10 cellular contexts compared by ENCODE assay signal in genomic region chr1:39671433-39671792, GRCh38. TPM values are rescaled to one million over a fixed set of nuclear protein-coding genes. Genes with fewer than 3 reads are reported as not detected.
DNase-seq lines count a peak whose midpoint lies in the region; ATAC-seq, FAIRE-seq and TF ChIP-seq lines count a peak whose summit lies in the region.
"Had no signal": no experiment of that assay in that cellular context is flagged by ENCODE, and none has a peak within 500 bp of the region (broad histone marks: within the 10 kb centered on the region; RNA-seq: fewer than 3 reads in every experiment).

No MANE protein-coding gene starts in this region.

- POLR2A ChIA-PET in activated CD4-positive, alpha-beta T cell treated with anti-CD3 and anti-CD28 coated beads for 36 hours (lab: Charles Lee): interaction anchor here (1.0 to 1.3 kb wide), 2 partner anchors 18 to 20 kb away, joined by 3 to 4 read pairs; partner anchors contain the start of gene HPCAL4

- CTCF ChIA-PET in activated CD4-positive, alpha-beta T cell treated with anti-CD3 and anti-CD28 coated beads for 36 hours (lab: Charles Lee): interaction anchor here (1.0 to 10.9 kb wide), 7 partner anchors 9 to 124 kb away, joined by 3 to 177 read pairs (median 5); no protein-coding TSS in a partner anchor

- FAIRE-seq in bronchial epithelial cell (lab: Jason Lieb, UNC): no peak

- ATAC-seq in activated CD4-positive, alpha-beta T cell treated with anti-CD3 and anti-CD28 coated beads for 36 hours: no peak
- no peak for ATAC-seq in HG03432 (IDR thresholded peaks at IDR 0.05; ENCODE audit: unreplicated experiment)
- ATAC-seq in HG02870 (IDR thresholded peaks at IDR 0.05; ENCODE audit: unreplicated experiment): no peak

- DNase-seq in activated CD4-positive, alpha-beta T cell treated with anti-CD3 and anti-CD28 coated beads, Interleukin-2, amount 10 ng/mL, durations not matched to agents 24 days and 14 days: peak; percentile 60
- no peak for DNase-seq in activated CD4-positive, alpha-beta T cell treated with anti-CD3 and anti-CD28 coated beads for 36 hours
- DNase-seq in bronchial epithelial cell (ENCODE audit: low read depth): no peak
- no peak for DNase-seq in lower leg skin (ENCODE audit: low spot score in 2 of 2)
- DNase-seq in type B pancreatic cell (ENCODE audit: extremely low spot score, unreplicated experiment): no peak
- no peak for DNase-seq in NCI-H82 (lab: John Stamatoyannopoulos, UW)

- no peaks in the 10 kb centered on the region for H3K36me3 ChIP-seq in bronchial epithelial cell (ENCODE audit: control insufficient read depth, insufficient read depth, low read length)

- no peaks in the 10 kb centered on the region for H3K9me3 Mint-ChIP-seq in activated CD4-positive, alpha-beta T cell treated with anti-CD3 and anti-CD28 coated beads, Interleukin-2, amount 10 ng/mL, durations not matched to agents 24 days and 14 days
- H3K9me3 Mint-ChIP-seq in activated CD4-positive, alpha-beta T cell treated with anti-CD3 and anti-CD28 coated beads for 36 hours (ENCODE audit: low read depth): no peaks in the 10 kb centered on the region
- H3K9me3 Mint-ChIP-seq in type B pancreatic cell: no peaks in the 10 kb centered on the region
- H3K9me3 Mint-ChIP-seq: central memory CD8-positive, alpha-beta T cell had no signal

- no peak for TF ChIP-seq POLR2A in lower leg skin (IDR thresholded peaks at IDR 0.05)

- intact Hi-C loops in activated CD4-positive, alpha-beta T cell treated with anti-CD3 and anti-CD28 coated beads, Interleukin-2, amount 10 ng/mL, durations not matched to agents 24 days and 14 days (cut with micrococcal nuclease): no loop called here
- intact Hi-C loops in activated CD4-positive, alpha-beta T cell treated with anti-CD3 and anti-CD28 coated beads for 36 hours (cut with DNase I, micrococcal nuclease): no loop called here
- intact Hi-C loops in lower leg skin (cut with DNase I; ENCODE audit: low total_unique reads): no loop called here

- TF ChIP-seq CTCF in bronchial epithelial cell (IDR thresholded peaks at IDR 0.05; ENCODE audit: insufficient read depth, low read length, severe bottlenecking) (no peak), lower leg skin (IDR thresholded peaks at IDR 0.05) (no peak), type B pancreatic cell (conservative IDR thresholded peaks at IDR 0.05) (no peak)

- peaks cover 26% of the 10 kb centered on the region for H3K4me1 Mint-ChIP-seq in activated CD4-positive, alpha-beta T cell treated with anti-CD3 and anti-CD28 coated beads, Interleukin-2, amount 10 ng/mL, durations not matched to agents 24 days and 14 days
- peaks cover 18% of the 10 kb centered on the region for H3K4me1 Mint-ChIP-seq in activated CD4-positive, alpha-beta T cell treated with anti-CD3 and anti-CD28 coated beads for 36 hours
- H3K4me1 Mint-ChIP-seq in type B pancreatic cell (ENCODE audit: unreplicated experiment): no peaks in the 10 kb centered on the region
- H3K4me1 Mint-ChIP-seq: central memory CD8-positive, alpha-beta T cell had no signal

- H3K27ac Mint-ChIP-seq in activated CD4-positive, alpha-beta T cell treated with anti-CD3 and anti-CD28 coated beads, Interleukin-2, amount 10 ng/mL, durations not matched to agents 24 days and 14 days: no peak overlapping the region
- H3K27ac Mint-ChIP-seq in activated CD4-positive, alpha-beta T cell treated with anti-CD3 and anti-CD28 coated beads for 36 hours: no peak overlapping the region
- no peak overlapping the region for H3K27ac Mint-ChIP-seq in type B pancreatic cell

- WGBS in lower leg skin, 2 donors: 0 to 3% methylated on average over 10 to 22 of the region's 26 CpGs

- H3K27me3 ChIP-seq in bronchial epithelial cell (ENCODE audit: control insufficient read depth, insufficient read depth, low read length): peaks cover 14% of the 10 kb centered on the region

- peaks cover 32% of the 10 kb centered on the region for H3K27me3 Mint-ChIP-seq in activated CD4-positive, alpha-beta T cell treated with anti-CD3 and anti-CD28 coated beads, Interleukin-2, amount 10 ng/mL, durations not matched to agents 24 days and 14 days
- peaks cover 28% of the 10 kb centered on the region for H3K27me3 Mint-ChIP-seq in activated CD4-positive, alpha-beta T cell treated with anti-CD3 and anti-CD28 coated beads for 36 hours
- peaks cover 78% of the 10 kb centered on the region for H3K27me3 Mint-ChIP-seq in type B pancreatic cell

- H3K4me3 Mint-ChIP-seq in activated CD4-positive, alpha-beta T cell treated with anti-CD3 and anti-CD28 coated beads, Interleukin-2, amount 10 ng/mL, durations not matched to agents 24 days and 14 days: no peak overlapping the region
- H3K4me3 Mint-ChIP-seq in activated CD4-positive, alpha-beta T cell treated with anti-CD3 and anti-CD28 coated beads for 36 hours: no peak overlapping the region
- H3K4me3 Mint-ChIP-seq in type B pancreatic cell: peak overlapping the region; percentile 31
- H3K4me3 Mint-ChIP-seq: central memory CD8-positive, alpha-beta T cell had no signal

- H3K4me3 ChIP-seq in bronchial epithelial cell (ENCODE audit: low read depth, low read length) (peak overlapping the region; percentile 21), lower leg skin (ENCODE audit: low read depth, poor library complexity, severe bottlenecking) (peak overlapping the region; percentile 27)

- no peaks in the 10 kb centered on the region for H3K36me3 Mint-ChIP-seq in activated CD4-positive, alpha-beta T cell treated with anti-CD3 and anti-CD28 coated beads, Interleukin-2, amount 10 ng/mL, durations not matched to agents 24 days and 14 days (ENCODE audit: low read depth)
- no peaks in the 10 kb centered on the region for H3K36me3 Mint-ChIP-seq in activated CD4-positive, alpha-beta T cell treated with anti-CD3 and anti-CD28 coated beads for 36 hours (ENCODE audit: low read depth)
- no peaks in the 10 kb centered on the region for H3K36me3 Mint-ChIP-seq in type B pancreatic cell

RNA-seq across cellular contexts. Expression of gene NT5C1A, which starts 0.5 kb away (rescaled TPM):
- 0.31 and 0.56 TPM in 2 replicates for total RNA-seq in activated CD4-positive, alpha-beta T cell treated with anti-CD3 and anti-CD28 coated beads, Interleukin-2, amount 10 ng/mL, durations not matched to agents 24 days and 14 days
- under 1 TPM in 1 of 2 experiments, not detected in 1; 0.21 TPM for total RNA-seq in activated CD4-positive, alpha-beta T cell treated with anti-CD3 and anti-CD28 coated beads for 36 hours
- total RNA-seq in bronchial epithelial cell: not detected in 2 replicates
- not detected for total RNA-seq in lower leg skin
- 0.43 TPM in 1 of 2 replicates, not detected in the other for total RNA-seq in type B pancreatic cell (ENCODE audit: low replicate concordance)
- total RNA-seq: LHCN-M2 had no signal

RNA-seq across cellular contexts. Expression of gene HPCAL4, which starts 19.8 kb away (rescaled TPM):
- total RNA-seq in activated CD4-positive, alpha-beta T cell treated with anti-CD3 and anti-CD28 coated beads, Interleukin-2, amount 10 ng/mL, durations not matched to agents 24 days and 14 days: 0.38 and 0.44 TPM in 2 replicates
- total RNA-seq in activated CD4-positive, alpha-beta T cell treated with anti-CD3 and anti-CD28 coated beads for 36 hours: 1 to 10 TPM in 1 of 2 experiments, under 1 TPM in 1; 0.94 to 1.1 TPM
- total RNA-seq in bronchial epithelial cell (under 0.01 TPM in 2 replicates), lower leg skin (not detected), type B pancreatic cell (ENCODE audit: low replicate concordance) (0.21 and 0.53 TPM in 2 replicates)

RNA-seq across cellular contexts. Expression of gene HEYL, which starts 32.0 kb away (rescaled TPM):
- total RNA-seq in activated CD4-positive, alpha-beta T cell treated with anti-CD3 and anti-CD28 coated beads, Interleukin-2, amount 10 ng/mL, durations not matched to agents 24 days and 14 days: not detected in 2 replicates
- under 1 TPM; 0.19 to 0.23 TPM for total RNA-seq in activated CD4-positive, alpha-beta T cell treated with anti-CD3 and anti-CD28 coated beads for 36 hours
- total RNA-seq in bronchial epithelial cell (under 0.01 TPM in 1 of 2 replicates, not detected in the other), lower leg skin (1 to 10 TPM in 3 of 4 donors, under 1 TPM in 1; 0.42 to 3.0 (median 1.6) TPM), type B pancreatic cell (ENCODE audit: low replicate concordance) (0.83 and 4.3 TPM in 2 replicates)
